In the genomic region with DNA sequence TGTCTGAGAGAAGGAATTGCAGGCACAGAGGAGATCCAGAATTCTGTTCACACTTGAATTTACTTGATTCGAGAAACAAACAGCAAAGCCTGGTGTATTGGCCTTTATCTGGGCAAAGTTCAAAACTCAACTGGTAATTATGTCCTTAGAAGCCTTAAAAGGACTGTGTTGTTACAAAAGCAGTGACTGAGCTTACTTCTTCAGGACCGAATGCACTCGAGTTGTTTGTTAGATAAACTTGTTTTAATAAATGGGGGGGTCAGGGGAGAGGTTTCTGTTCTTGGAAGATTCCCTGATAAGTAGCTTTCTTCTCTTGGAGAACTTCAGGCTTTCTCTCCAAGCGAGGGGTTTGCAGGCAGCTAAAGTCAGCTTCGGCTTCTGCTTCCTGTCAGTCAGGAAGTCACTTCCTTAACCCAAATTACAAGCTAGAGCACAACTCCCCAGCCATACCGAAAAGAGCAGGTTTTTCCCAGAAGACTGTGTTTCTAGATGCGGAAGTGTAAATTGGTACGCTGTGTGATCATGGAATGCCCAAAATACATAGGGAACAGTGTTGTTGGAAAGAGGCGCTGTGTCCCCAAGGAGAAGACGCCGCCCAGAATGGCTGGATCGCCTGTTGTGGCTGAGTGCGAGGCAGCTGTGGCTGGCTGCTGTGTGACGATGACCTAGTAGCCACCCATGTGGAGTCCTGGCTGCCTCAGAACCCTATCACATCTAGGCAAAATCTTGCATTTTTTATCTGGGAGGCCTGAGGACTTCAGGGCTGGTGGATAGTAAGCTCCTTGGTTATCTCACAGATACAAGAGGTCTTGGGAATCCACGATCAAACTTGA, we compare ENCODE assay signal across 11 cellular contexts.
DNase-seq lines count a peak whose midpoint lies in the region; TF ChIP-seq lines count a peak whose summit lies in the region.
"Had no signal": no experiment of that assay in that cellular context is flagged by ENCODE, and none has a peak within 500 bp of the region (broad histone marks: within the 10 kb centered on the region; RNA-seq: fewer than 3 reads in every experiment).

No MANE protein-coding gene starts in this region.

- peaks cover 2% of the 10 kb centered on the region for H3K27me3 Mint-ChIP-seq in glutamatergic neuron (ENCODE audit: unreplicated experiment)
- peaks cover 0 to 3% (median 0%) of the 10 kb centered on the region in 3 donors for H3K27me3 Mint-ChIP-seq in immature natural killer cell (ENCODE audit: low read depth in 3 of 3)

- no peaks in the 10 kb centered on the region for H3K36me3 Mint-ChIP-seq in glutamatergic neuron (ENCODE audit: unreplicated experiment)
- H3K36me3 Mint-ChIP-seq in immature natural killer cell: no peaks in the 10 kb centered on the region
- H3K36me3 Mint-ChIP-seq: naive B cell; stimulated activated effector memory CD8-positive, alpha-beta T cell treated with anti-CD3 and anti-CD28 coated beads, Interleukin-12 subunit alpha, Interleukin-12 subunit beta, amount 100 ng/mL, for 72 hours had no signal

- TF ChIP-seq CTCF in glutamatergic neuron (IDR thresholded peaks at IDR 0.05; ENCODE audit: partially characterized antibody, unreplicated experiment): no peak
- no peak for TF ChIP-seq CTCF in GM20000 (IDR thresholded peaks at IDR 0.05; ENCODE audit: extremely low read depth, missing control alignments)

- intact Hi-C loops in posterior cingulate gyrus (cut with DNase I): no loop called here

- DNase-seq in C1 segment of cervical spinal cord (lab: John Stamatoyannopoulos, UW) (peak in 10 of 14 donors; percentile 6 to 87 (median 43)), RPMI7951 (ENCODE audit: low read depth) (peak; percentile 23), glutamatergic neuron (peak; percentile 66), posterior cingulate gyrus (peak in 8 of 10 donors; percentile 34 to 94 (median 64)), A172 (ENCODE audit: low spot score) (no peak), immature natural killer cell (no peak), GM20000 (ENCODE audit: low spot score) (no peak)
- DNase-seq in stimulated activated CD4-positive, alpha-beta T cell treated with anti-CD3 and anti-CD28 coated beads, Interleukin-4, amount 100 ng/mL, for 4 hours: no peak
- DNase-seq: DMS79, naive B cell had no signal

- H3K4me3 Mint-ChIP-seq in glutamatergic neuron (ENCODE audit: unreplicated experiment) (no peak overlapping the region), immature natural killer cell (no peak overlapping the region)
- H3K4me3 Mint-ChIP-seq: naive B cell; stimulated activated effector memory CD8-positive, alpha-beta T cell treated with anti-CD3 and anti-CD28 coated beads, Interleukin-12 subunit alpha, Interleukin-12 subunit beta, amount 100 ng/mL, for 72 hours had no signal

- no peaks in the 10 kb centered on the region for H3K9me3 Mint-ChIP-seq in glutamatergic neuron (ENCODE audit: unreplicated experiment)
- no peaks in the 10 kb centered on the region for H3K9me3 Mint-ChIP-seq in immature natural killer cell
- H3K9me3 Mint-ChIP-seq: stimulated activated effector memory CD8-positive, alpha-beta T cell treated with anti-CD3 and anti-CD28 coated beads, Interleukin-12 subunit alpha, Interleukin-12 subunit beta, amount 100 ng/mL, for 72 hours had no signal

- H3K4me1 Mint-ChIP-seq in glutamatergic neuron (ENCODE audit: low read depth, unreplicated experiment) (peaks cover 24% of the 10 kb centered on the region), immature natural killer cell (no peaks in the 10 kb centered on the region)
- H3K4me1 Mint-ChIP-seq: naive B cell; stimulated activated effector memory CD8-positive, alpha-beta T cell treated with anti-CD3 and anti-CD28 coated beads, Interleukin-12 subunit alpha, Interleukin-12 subunit beta, amount 100 ng/mL, for 72 hours had no signal

- H3K27ac Mint-ChIP-seq in glutamatergic neuron (ENCODE audit: unreplicated experiment) (no peak overlapping the region), immature natural killer cell (no peak overlapping the region)
- H3K27ac Mint-ChIP-seq: naive B cell; stimulated activated effector memory CD8-positive, alpha-beta T cell treated with anti-CD3 and anti-CD28 coated beads, Interleukin-12 subunit alpha, Interleukin-12 subunit beta, amount 100 ng/mL, for 72 hours had no signal

Comparison
In these comparisons a context has a peak if more than half of its experiments do, and no peak if none do; other contexts are left out.
1. DNase-seq: peak in C1 segment of cervical spinal cord (10 of 14), RPMI7951 (single experiment), glutamatergic neuron (single experiment) and posterior cingulate gyrus (8 of 10); none in A172 (single experiment), immature natural killer cell (0 of 3), stimulated activated CD4-positive, alpha-beta T cell treated with anti-CD3 and anti-CD28 coated beads, Interleukin-4, amount 100 ng/mL, for 4 hours (0 of 2) and GM20000 (single experiment).